ENCODE assay signal across 13 cellular contexts in the genomic region with DNA sequence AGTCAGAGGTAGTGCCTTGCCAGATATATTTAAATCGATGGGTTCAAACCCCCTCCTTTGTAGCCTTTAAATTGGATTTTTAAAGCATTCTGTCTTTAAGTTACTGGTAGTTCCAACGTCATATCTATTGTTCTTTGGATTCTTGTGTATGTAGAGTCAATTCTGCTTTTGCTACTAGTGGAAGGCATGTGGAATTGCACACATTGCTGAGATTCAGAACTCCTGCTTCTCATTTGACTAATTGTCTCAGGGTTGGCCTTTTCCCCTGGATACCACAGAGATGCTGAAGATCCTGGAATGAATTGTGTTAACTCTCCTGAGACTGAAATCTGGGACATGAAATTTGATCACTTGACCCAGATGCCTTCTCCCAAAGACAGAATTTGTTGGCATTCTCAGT.
DNase-seq lines count a peak whose midpoint lies in the region; ATAC-seq and TF ChIP-seq lines count a peak whose summit lies in the region.
"Had no signal": no experiment of that assay in that cellular context is flagged by ENCODE, and none has a peak within 500 bp of the region (broad histone marks: within the 10 kb centered on the region; RNA-seq: fewer than 3 reads in every experiment).

No MANE protein-coding gene starts in this region.

- in situ Hi-C loops in transverse colon (cut with MboI; ENCODE audit: low pct_ligation_motif_present in 1 of 4, low pct_unique_long_range_greater_than_20kb in 1 of 4, low sequenced_read_pairs in 3 of 4), result no loop called here

- no peaks in the 10 kb centered on the region for H3K9me3 Mint-ChIP-seq in endothelial cell (ENCODE audit: unreplicated experiment)
- peaks cover 3% of the 10 kb centered on the region for H3K9me3 Mint-ChIP-seq in neural crest cell
- H3K9me3 Mint-ChIP-seq: stimulated activated memory B cell treated with anti-CD40 and anti-IgM and Interleukin-4, amounts not matched to agents 10 μg/mL and 1 μg/mL and 100 μg/mL, for 72 hours had no signal

- no peaks in the 10 kb centered on the region for H3K4me1 ChIP-seq in transverse colon
- H3K4me1 ChIP-seq: gastrocnemius medialis had no signal

- H3K36me3 ChIP-seq in transverse colon, result no peaks in the 10 kb centered on the region
- H3K36me3 ChIP-seq: gastrocnemius medialis had no signal

- no peaks in the 10 kb centered on the region for H3K9me3 ChIP-seq in transverse colon
- H3K9me3 ChIP-seq: gastrocnemius medialis had no signal

- TF ChIP-seq CTCF in LNCaP clone FGC (IDR thresholded peaks at IDR 0.05; ENCODE audit: control insufficient read depth, extremely low read depth, insufficient read depth) (0 out of 2 replicates have a peak, but pooled peaks have one; percentile 14), endothelial cell (IDR thresholded peaks at IDR 0.05; ENCODE audit: unreplicated experiment) (peak; percentile 33), neural crest cell (conservative IDR thresholded peaks at IDR 0.05) (peak; percentile 54), transverse colon (IDR thresholded peaks at IDR 0.05) (no peak)

- no peaks in the 10 kb centered on the region for H3K27me3 ChIP-seq in transverse colon
- H3K27me3 ChIP-seq: gastrocnemius medialis had no signal

- TF ChIP-seq EP300 in transverse colon (IDR thresholded peaks at IDR 0.05; ENCODE audit: low read depth), result no peak

- no peak overlapping the region for H3K27ac Mint-ChIP-seq in endothelial cell (ENCODE audit: unreplicated experiment)
- H3K27ac Mint-ChIP-seq in neural crest cell (ENCODE audit: unreplicated experiment), result no peak overlapping the region
- H3K27ac Mint-ChIP-seq: brain; stimulated activated memory B cell treated with anti-CD40 and anti-IgM and Interleukin-4, amounts not matched to agents 10 μg/mL and 1 μg/mL and 100 μg/mL, for 72 hours had no signal

- DNase-seq in GM03348 (ENCODE audit: low spot score) (peak; percentile 15), LNCaP clone FGC (ENCODE audit: low read depth) (no peak), endothelial cell (ENCODE audit: low spot score) (no peak), neural crest cell (ENCODE audit: low read depth, low spot score) (no peak), T-helper 1 cell (no peak), T-helper 2 cell (no peak), transverse colon (no peak)
- DNase-seq: DMS79, gastrocnemius medialis, Kasumi-1 had no signal

- ATAC-seq in HG03025 (IDR thresholded peaks at IDR 0.05; ENCODE audit: low FRiP score, unreplicated experiment), result no peak
- ATAC-seq: gastrocnemius medialis; stimulated activated memory B cell treated with anti-CD40 and anti-IgM and Interleukin-4, amounts not matched to agents 10 μg/mL and 1 μg/mL and 100 μg/mL, for 72 hours had no signal

- TF ChIP-seq POLR2A in transverse colon (IDR thresholded peaks at IDR 0.05), result no peak

- H3K27me3 Mint-ChIP-seq in endothelial cell (ENCODE audit: unreplicated experiment), result no peaks in the 10 kb centered on the region
- no peaks in the 10 kb centered on the region for H3K27me3 Mint-ChIP-seq in neural crest cell (ENCODE audit: low read depth)
- H3K27me3 Mint-ChIP-seq: brain; stimulated activated memory B cell treated with anti-CD40 and anti-IgM and Interleukin-4, amounts not matched to agents 10 μg/mL and 1 μg/mL and 100 μg/mL, for 72 hours had no signal

- H3K4me1 Mint-ChIP-seq in endothelial cell (ENCODE audit: unreplicated experiment) (no peaks in the 10 kb centered on the region), neural crest cell (peaks cover 5% of the 10 kb centered on the region)
- H3K4me1 Mint-ChIP-seq: brain; stimulated activated memory B cell treated with anti-CD40 and anti-IgM and Interleukin-4, amounts not matched to agents 10 μg/mL and 1 μg/mL and 100 μg/mL, for 72 hours had no signal

- intact Hi-C loops in transverse colon (cut with DNase I; ENCODE audit: low total_unique reads), result no loop called here

- H3K4me3 Mint-ChIP-seq in endothelial cell (ENCODE audit: unreplicated experiment) (no peak overlapping the region), neural crest cell (no peak overlapping the region)
- H3K4me3 Mint-ChIP-seq: brain; stimulated activated memory B cell treated with anti-CD40 and anti-IgM and Interleukin-4, amounts not matched to agents 10 μg/mL and 1 μg/mL and 100 μg/mL, for 72 hours had no signal

- H3K36me3 Mint-ChIP-seq in endothelial cell (ENCODE audit: low read depth, unreplicated experiment), result no peaks in the 10 kb centered on the region
- H3K36me3 Mint-ChIP-seq in neural crest cell (ENCODE audit: low read depth), result peaks cover 2% of the 10 kb centered on the region
- H3K36me3 Mint-ChIP-seq: brain; stimulated activated memory B cell treated with anti-CD40 and anti-IgM and Interleukin-4, amounts not matched to agents 10 μg/mL and 1 μg/mL and 100 μg/mL, for 72 hours had no signal

- 35% methylated on average over 2 of the region's 2 CpGs; no CpG with 5 or more reads in 1 of the 2 donors for WGBS in transverse colon (ENCODE audit: low coverage in 1 of 2), 2 donors

- no peak overlapping the region for H3K4me3 ChIP-seq in LNCaP clone FGC (ENCODE audit: low read depth, low read length)
- H3K4me3 ChIP-seq in transverse colon, result no peak overlapping the region
- H3K4me3 ChIP-seq: gastrocnemius medialis had no signal

- no peak overlapping the region for H3K27ac ChIP-seq in transverse colon
- H3K27ac ChIP-seq: gastrocnemius medialis had no signal

Comparison
In these comparisons a context has a peak if more than half of its experiments do, and no peak if none do; other contexts are left out.
1. CTCF ChIP-seq: peak in LNCaP clone FGC (single experiment), endothelial cell (single experiment) and neural crest cell (single experiment); none in transverse colon (0 of 5).